ENCODE assay signal across 29 cellular contexts in the genomic region with DNA sequence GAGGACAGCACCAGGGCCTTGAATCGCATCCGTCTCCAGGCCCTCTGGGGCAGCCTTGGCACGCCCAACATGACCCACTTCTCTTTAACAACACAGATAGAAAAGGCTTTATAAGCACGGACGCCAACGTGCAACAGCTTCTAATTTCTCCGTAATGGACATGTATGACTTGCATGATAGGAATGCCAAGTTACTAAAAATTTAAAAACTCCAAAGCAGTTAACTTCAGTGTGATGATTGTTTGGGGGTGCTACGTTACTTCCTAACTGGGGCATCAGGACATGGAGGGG.
"Had no signal": no experiment of that assay in that cellular context is flagged by ENCODE, and none has a peak within 500 bp of the region (broad histone marks: within the 10 kb centered on the region; RNA-seq: fewer than 3 reads in every experiment).

No MANE protein-coding gene starts in this region.

- H3K36me3 ChIP-seq: brain microvascular endothelial cell had no signal

- H3K27me3 ChIP-seq: foreskin keratinocyte, gastrocnemius medialis had no signal

- FAIRE-seq: astrocyte, colon had no signal

- H3K27me3 Mint-ChIP-seq: activated CD4-positive, alpha-beta T cell treated with anti-CD3 and anti-CD28 coated beads, Interleukin-2, amount 10 ng/mL, durations not matched to agents 7 days and 5 days had no signal

- H3K4me1 ChIP-seq: esophagus muscularis mucosa, foreskin keratinocyte, gastrocnemius medialis had no signal

- H3K4me3 ChIP-seq: esophagus muscularis mucosa, gastrocnemius medialis had no signal

- H3K27ac ChIP-seq: brain microvascular endothelial cell, esophagus muscularis mucosa, foreskin keratinocyte, gastrocnemius medialis, VCaP had no signal

- H3K4me3 Mint-ChIP-seq: activated CD4-positive, alpha-beta memory T cell treated with anti-CD3 and anti-CD28 coated beads, Interleukin-2, amount 10 ng/mL, durations not matched to agents 7 days and 5 days; activated CD4-positive, alpha-beta T cell treated with anti-CD3 and anti-CD28 coated beads, Interleukin-2, amount 10 ng/mL, durations not matched to agents 7 days and 5 days; activated naive CD4-positive, alpha-beta T cell treated with anti-CD3 and anti-CD28 coated beads, Interleukin-2, amount 10 ng/mL, durations not matched to agents 7 days and 5 days; activated T-cell treated with anti-CD3 and anti-CD28 coated beads, Interleukin-2, amount 50 U/mL, for 24 hours; activated T-cell treated with anti-CD3 and anti-CD28 coated beads, Interleukin-2, amount 50 U/mL, for 72 hours; effector memory CD8-positive, alpha-beta T cell; WTC11 had no signal

- H3K36me3 Mint-ChIP-seq: activated naive CD4-positive, alpha-beta T cell treated with anti-CD3 and anti-CD28 coated beads, Interleukin-2, amount 10 ng/mL, durations not matched to agents 7 days and 5 days; activated naive CD4-positive, alpha-beta T cell treated with anti-CD3 and anti-CD28 coated beads, Interleukin-2, amount 50 U/mL, for 72 hours; WTC11 had no signal

- H3K9me3 Mint-ChIP-seq: activated CD4-positive, alpha-beta memory T cell treated with anti-CD3 and anti-CD28 coated beads, Interleukin-2, amount 10 ng/mL, durations not matched to agents 7 days and 5 days; activated CD4-positive, alpha-beta T cell treated with anti-CD3 and anti-CD28 coated beads, Interleukin-2, amount 10 ng/mL, durations not matched to agents 7 days and 5 days; activated naive CD4-positive, alpha-beta T cell treated with anti-CD3 and anti-CD28 coated beads, Interleukin-2, amount 10 ng/mL, durations not matched to agents 7 days and 5 days; activated naive CD4-positive, alpha-beta T cell treated with anti-CD3 and anti-CD28 coated beads, Interleukin-2, amount 50 U/mL, for 72 hours; activated T-cell treated with anti-CD3 and anti-CD28 coated beads, Interleukin-2, amount 50 U/mL, for 24 hours; activated T-cell treated with anti-CD3 and anti-CD28 coated beads, Interleukin-2, amount 50 U/mL, for 72 hours; effector memory CD8-positive, alpha-beta T cell; WTC11 had no signal

- H3K27ac Mint-ChIP-seq: activated CD4-positive, alpha-beta memory T cell treated with anti-CD3 and anti-CD28 coated beads, Interleukin-2, amount 10 ng/mL, durations not matched to agents 7 days and 5 days; activated naive CD4-positive, alpha-beta T cell treated with anti-CD3 and anti-CD28 coated beads, Interleukin-2, amount 10 ng/mL, durations not matched to agents 7 days and 5 days; activated naive CD4-positive, alpha-beta T cell treated with anti-CD3 and anti-CD28 coated beads, Interleukin-2, amount 50 U/mL, for 72 hours; activated T-cell treated with anti-CD3 and anti-CD28 coated beads, Interleukin-2, amount 50 U/mL, for 72 hours; effector memory CD8-positive, alpha-beta T cell; WTC11 had no signal

- ATAC-seq: activated naive CD4-positive, alpha-beta T cell treated with anti-CD3 and anti-CD28 coated beads, Interleukin-2, amount 50 U/mL, for 72 hours; activated T-cell treated with anti-CD3 and anti-CD28 coated beads, Interleukin-2, amount 50 U/mL, for 72 hours; effector memory CD8-positive, alpha-beta T cell; foreskin keratinocyte; gastrocnemius medialis; WTC11 had no signal

- DNase-seq: activated CD4-positive, alpha-beta memory T cell treated with anti-CD3 and anti-CD28 coated beads, Interleukin-2, amount 10 ng/mL, durations not matched to agents 7 days and 5 days; activated CD4-positive, alpha-beta T cell treated with anti-CD3 and anti-CD28 coated beads for 1 hour; activated CD4-positive, alpha-beta T cell treated with anti-CD3 and anti-CD28 coated beads for 4 hours; activated CD4-positive, alpha-beta T cell treated with anti-CD3 and anti-CD28 coated beads, Interleukin-2, amount 10 ng/mL, durations not matched to agents 7 days and 5 days; activated CD4-positive, alpha-beta T cell treated with anti-CD3 and anti-CD28 coated beads, Interleukin-2, amount 50 U/mL, for 4 hours; activated CD8-positive, alpha-beta memory T cell treated with anti-CD3 and anti-CD28 coated beads, Interleukin-2, amount 50 U/mL, for 48 hours; activated gamma-delta T cell; activated naive CD4-positive, alpha-beta T cell; activated naive CD4-positive, alpha-beta T cell treated with anti-CD3 and anti-CD28 coated beads, Interleukin-2, amount 10 ng/mL, durations not matched to agents 7 days and 5 days; activated T-cell treated with anti-CD3 and anti-CD28 coated beads for 4 hours; activated T-cell treated with anti-CD3 and anti-CD28 coated beads, Interleukin-2, amount 50 U/mL, for 24 hours; activated T-cell treated with anti-CD3 and anti-CD28 coated beads, Interleukin-2, amount 50 U/mL, for 72 hours; amniotic stem cell; anterior cingulate cortex; brain microvascular endothelial cell; cortex of kidney; dermis blood vessel endothelial cell; effector CD4-positive, alpha-beta T cell; effector memory CD8-positive, alpha-beta T cell; erythroblast; foreskin keratinocyte; gastrocnemius medialis; T-helper 2 cell had no signal

- H3K9me3 ChIP-seq: esophagus muscularis mucosa, gastrocnemius medialis had no signal
